8 cellular contexts compared by ENCODE assay signal in genomic region chrX:275476-275966, GRCh38. TPM values are rescaled to one million over a fixed set of nuclear protein-coding genes. Genes with fewer than 3 reads are reported as not detected.
DNase-seq lines count a peak whose midpoint lies in the region; ATAC-seq, FAIRE-seq and TF ChIP-seq lines count a peak whose summit lies in the region.

No MANE protein-coding gene starts in this region.

- intact Hi-C loops in PC-3 (cut with micrococcal nuclease) = no loop called here

- peaks cover 8% of the 10 kb centered on the region for H3K27me3 Mint-ChIP-seq in stimulated activated naive CD8-positive, alpha-beta T cell treated with anti-CD3 and anti-CD28 coated beads, Interleukin-15, amount 100 ng/mL, for 72 hours

- POLR2A ChIA-PET in PC-3 (lab: Charles Lee; ENCODE audit: unreplicated experiment) = no interaction called here

- FAIRE-seq in GM12891 (lab: Jason Lieb, UNC) = no peak

- no peaks in the 10 kb centered on the region for H3K36me3 ChIP-seq in PC-3 (ENCODE audit: low read depth, low read length)
- no peaks in the 10 kb centered on the region for H3K36me3 ChIP-seq in iPS DF 6.9 (ENCODE audit: control insufficient read depth, insufficient read depth, low read length)

- H3K9me2 ChIP-seq in PC-3 (replicated peaks; ENCODE audit: low read length) = no peaks in the 10 kb centered on the region

- H3K4me1 Mint-ChIP-seq in stimulated activated naive CD8-positive, alpha-beta T cell treated with anti-CD3 and anti-CD28 coated beads, Interleukin-15, amount 100 ng/mL, for 72 hours = peaks cover 41% of the 10 kb centered on the region

- H2AFZ ChIP-seq in PC-3 (ENCODE audit: low read length) = peak overlapping the region; percentile 77

- H3K9ac ChIP-seq in PC-3 (ENCODE audit: low read length) = peak overlapping the region; percentile 76; the same call in 1 of the 2 replicates

- no peak for TF ChIP-seq POLR2A in GM12891 (IDR thresholded peaks at IDR 0.05; ENCODE audit: low read depth, low read length)

- no TSS peak for BruUV-seq in PC-3 (replicated peaks; lab: Mats Ljungman, UMichigan)

- H3K4me3 Mint-ChIP-seq in stimulated activated naive CD8-positive, alpha-beta T cell treated with anti-CD3 and anti-CD28 coated beads, Interleukin-15, amount 100 ng/mL, for 72 hours = peak overlapping the region; percentile 83 to 91

- no peaks in the 10 kb centered on the region for H4K20me1 ChIP-seq in PC-3 (ENCODE audit: low read length)

- H3K4me1 ChIP-seq in PC-3 (ENCODE audit: insufficient read depth, low read length) (no peaks in the 10 kb centered on the region), iPS DF 6.9 (ENCODE audit: control insufficient read depth, insufficient read depth, low read length) (0 out of 2 replicates have a peak, but pooled peaks cover 3% of the 10 kb centered on the region)

- peak; percentile 27 for DNase-seq in activated CD4-positive, CD25-positive, alpha-beta regulatory T cell treated with anti-CD3 and anti-CD28 coated beads, Interleukin-2, amount 50 U/mL, for 72 hours
- DNase-seq in PC-3 (no peak), iPS DF 6.9 (ENCODE audit: low read depth, low spot score) (no peak), NCI-H2107 treated with DMSO at 0.1 percent for 48 hours (lab: John Stamatoyannopoulos, UW; ENCODE audit: unreplicated experiment) (no peak), GM12891 (ENCODE audit: insufficient read length, low spot score) (no peak), AG20443 (ENCODE audit: low spot score) (no peak)
- no peak for DNase-seq in stimulated activated naive CD8-positive, alpha-beta T cell treated with anti-CD3 and anti-CD28 coated beads, Interleukin-15, amount 100 ng/mL, for 72 hours

- peaks cover 4% of the 10 kb centered on the region; the same call in 1 of the 2 replicates for H3K79me2 ChIP-seq in PC-3 (ENCODE audit: low read length)

- peak overlapping the region; percentile 99 for H3K4me2 ChIP-seq in PC-3 (ENCODE audit: low read length)

- CTCF ChIA-PET in PC-3 (lab: Charles Lee) = no interaction called here

- H3K27ac ChIP-seq in PC-3 (ENCODE audit: low read length) (no peak overlapping the region), iPS DF 6.9 (ENCODE audit: low read length) (no peak overlapping the region)

- H3F3A ChIP-seq in PC-3 (ENCODE audit: low read length, unreplicated experiment) = no peaks in the 10 kb centered on the region

- TF ChIP-seq CTCF in PC-3 (conservative IDR thresholded peaks at IDR 0.05; ENCODE audit: low read depth, low read length) = no peak

- ATAC-seq in activated CD4-positive, CD25-positive, alpha-beta regulatory T cell treated with anti-CD3 and anti-CD28 coated beads, Interleukin-2, amount 50 U/mL, for 24 hours = no peak
- ATAC-seq in PC-3 = peak; percentile 9; the same call in 1 of the 2 replicates
- peak; percentile 31 for ATAC-seq in stimulated activated naive CD8-positive, alpha-beta T cell treated with anti-CD3 and anti-CD28 coated beads, Interleukin-15, amount 100 ng/mL, for 72 hours

- no peaks in the 10 kb centered on the region for H3K9me3 ChIP-seq in PC-3 (ENCODE audit: low read length)
- no peaks in the 10 kb centered on the region for H3K9me3 ChIP-seq in iPS DF 6.9 (ENCODE audit: control insufficient read depth, insufficient read depth, low read length)

- WGBS in iPS DF 6.9 (ENCODE audit: insufficient coverage, insufficient read length) = no CpG with 5 or more reads among the region's 32 CpGs

- H3K27me3 ChIP-seq in PC-3 (ENCODE audit: low read length) (no peaks in the 10 kb centered on the region), iPS DF 6.9 (ENCODE audit: control insufficient read depth, insufficient read depth, low read length) (no peaks in the 10 kb centered on the region)

- H3K4me3 ChIP-seq in PC-3 (ENCODE audit: low read length) (peak overlapping the region; percentile 92), iPS DF 6.9 (ENCODE audit: low read length) (peak overlapping the region; percentile 58; the same call in 1 of the 2 replicates)

- no peak overlapping the region for H3K27ac Mint-ChIP-seq in stimulated activated naive CD8-positive, alpha-beta T cell treated with anti-CD3 and anti-CD28 coated beads, Interleukin-15, amount 100 ng/mL, for 72 hours

- no peaks in the 10 kb centered on the region for H3K9me3 Mint-ChIP-seq in stimulated activated naive CD8-positive, alpha-beta T cell treated with anti-CD3 and anti-CD28 coated beads, Interleukin-15, amount 100 ng/mL, for 72 hours

TF ChIP-seq in GM12891, 5 proteins besides CTCF, POLR2A, EP300 and RAD21:
- TF ChIP-seq PAX5 (IDR thresholded peaks at IDR 0.05; ENCODE audit: insufficient read depth, low read length, severe bottlenecking) = no peak
- no peak for TF ChIP-seq SPI1 (IDR thresholded peaks at IDR 0.05; ENCODE audit: low read depth, low read length)
- TF ChIP-seq TAF1 (IDR thresholded peaks at IDR 0.05; ENCODE audit: low read depth, low read length) = no peak
- no peak for TF ChIP-seq POLR2AphosphoS5 (IDR thresholded peaks at IDR 0.05; ENCODE audit: low read depth, low read length)
- TF ChIP-seq POU2F2 (IDR thresholded peaks at IDR 0.05; ENCODE audit: low read depth, low read length) = no peak

RNA-seq across cellular contexts. Expression of gene PLCXD1, which starts 5.7 kb away (rescaled TPM):
- total RNA-seq in PC-3 (2014; rRNA removed) = 25.7 and 31.2 TPM in 2 replicates
- 21.2 TPM for polyA plus RNA-seq in GM12891 (2012; ENCODE audit: low read depth, missing spikeins)

RNA-seq across cellular contexts. Expression of gene GTPBP6, which starts 43.1 kb away (rescaled TPM):
- total RNA-seq in PC-3 (2014; rRNA removed) = 38.8 and 49.0 TPM in 2 replicates
- polyA plus RNA-seq in GM12891 (2012; ENCODE audit: low read depth, missing spikeins) = 29.7 TPM

Comparison
In these comparisons a context has a peak if more than half of its experiments do, and no peak if none do; other contexts are left out.
1. ATAC-seq: peak in PC-3 (single experiment) and stimulated activated naive CD8-positive, alpha-beta T cell treated with anti-CD3 and anti-CD28 coated beads, Interleukin-15, amount 100 ng/mL, for 72 hours (single experiment); none in activated CD4-positive, CD25-positive, alpha-beta regulatory T cell treated with anti-CD3 and anti-CD28 coated beads, Interleukin-2, amount 50 U/mL, for 24 hours (0 of 2).